ENCODE assay signal across 21 cellular contexts in genomic region chrX:13103111-13103913, GRCh38. TPM values are rescaled to one million over a fixed set of nuclear protein-coding genes. Genes with fewer than 3 reads are reported as not detected.
A peak's percentile ranks its signal among the peaks of the same experiment; 100 is the strongest.
DNase-seq lines count a peak whose midpoint lies in the region; ATAC-seq and TF ChIP-seq lines count a peak whose summit lies in the region.
"Had no signal": no experiment of that assay in that cellular context is flagged by ENCODE, and none has a peak within 500 bp of the region (broad histone marks: within the 10 kb centered on the region; RNA-seq: fewer than 3 reads in every experiment).

No MANE protein-coding gene starts in this region.

- H3K79me1 ChIP-seq in mesenchymal stem cell (replicated peaks; ENCODE audit: low read length, poor library complexity, severe bottlenecking) = no peaks in the 10 kb centered on the region

- no peak overlapping the region for H2AFZ ChIP-seq in mesenchymal stem cell (ENCODE audit: low read depth, low read length)

- H3K23ac ChIP-seq in mesenchymal stem cell (ENCODE audit: low read length in 2 of 2) = no peak overlapping the region

- no peaks in the 10 kb centered on the region for H3K36me3 ChIP-seq in mesenchymal stem cell (ENCODE audit: control insufficient read depth in 1 of 2, insufficient read depth in 2 of 2, low read depth in 1 of 2, low read length in 2 of 2)
- H3K36me3 ChIP-seq: stomach, uterus had no signal

- H3K4me3 Mint-ChIP-seq in CD4-positive, alpha-beta T cell = no peak overlapping the region
- no peak overlapping the region for H3K4me3 Mint-ChIP-seq in chondrocyte (ENCODE audit: unreplicated experiment)
- H3K4me3 Mint-ChIP-seq: naive thymus-derived CD8-positive, alpha-beta T cell had no signal

- intact Hi-C loops in CD4-positive, alpha-beta T cell (cut with DNase I, micrococcal nuclease) = no loop called here

- no peak overlapping the region for H2BK12ac ChIP-seq in mesenchymal stem cell (ENCODE audit: low read length in 2 of 2)

- TF ChIP-seq CTCF in CD4-positive, alpha-beta T cell (IDR thresholded peaks at IDR 0.05) = no peak
- no peak for TF ChIP-seq CTCF in chondrocyte (IDR thresholded peaks at IDR 0.05)

- in situ Hi-C loops in KBM-7 (cut with MboI; ENCODE audit: low pct_unique_long_range_greater_than_20kb, low sequenced_read_pairs) = no loop called here

- H4K8ac ChIP-seq in mesenchymal stem cell (ENCODE audit: low read length) = no peak overlapping the region

- H4K91ac ChIP-seq in mesenchymal stem cell (ENCODE audit: low read length) = no peak overlapping the region

- DNase-seq in CD4-positive, alpha-beta T cell = no peak
- DNase-seq in LHCN-M2 (ENCODE audit: low read depth) (peak; percentile 55), chondrocyte (ENCODE audit: low spot score) (no peak), mesenchymal stem cell (no peak), KBM-7 (no peak), mucosa of gallbladder (ENCODE audit: low spot score) (no peak)
- no peak for DNase-seq in activated CD4-positive, alpha-beta T cell treated with anti-CD3 and anti-CD28 coated beads, Interleukin-2, amount 50 U/mL, for 4 hours
- DNase-seq: activated CD4-positive, alpha-beta T cell treated with anti-CD3 and anti-CD28 coated beads for 48 hours; activated CD8-positive, alpha-beta memory T cell treated with anti-CD3 and anti-CD28 coated beads, Interleukin-2, amount 50 U/mL, for 48 hours; activated gamma-delta T cell treated with Interleukin-2 at 50 U/mL for 16 hours; naive thymus-derived CD8-positive, alpha-beta T cell; NCI-H1417; NCI-H2171; NCI-H774; posterior cingulate gyrus; stomach; SW 1271; uterus had no signal

- H2AK5ac ChIP-seq in mesenchymal stem cell (ENCODE audit: low read length, severe bottlenecking) = no peak overlapping the region

- H3K9ac ChIP-seq in mesenchymal stem cell (ENCODE audit: low read length) = peak overlapping the region; percentile 5

- no peak overlapping the region for H2BK5ac ChIP-seq in mesenchymal stem cell (ENCODE audit: low read depth, low read length, poor library complexity, severe bottlenecking)

- 99% methylated on average over 5 of the region's 7 CpGs for WGBS in mesenchymal stem cell

- no peak overlapping the region for H3K4ac ChIP-seq in mesenchymal stem cell (ENCODE audit: low read depth in 1 of 2, low read length in 2 of 2)

- H3K27me3 Mint-ChIP-seq in CD4-positive, alpha-beta T cell = no peaks in the 10 kb centered on the region
- H3K27me3 Mint-ChIP-seq in chondrocyte (ENCODE audit: low read depth) = no peaks in the 10 kb centered on the region
- H3K27me3 Mint-ChIP-seq: naive thymus-derived CD8-positive, alpha-beta T cell had no signal

- H2BK15ac ChIP-seq in mesenchymal stem cell (ENCODE audit: low read depth, poor library complexity, severe bottlenecking) = no peak overlapping the region

- H3K27me3 ChIP-seq in CD4-positive, alpha-beta T cell (ENCODE audit: control insufficient read depth, insufficient read depth, low read length) = no peaks in the 10 kb centered on the region
- H3K27me3 ChIP-seq in mesenchymal stem cell (ENCODE audit: control insufficient read depth in 1 of 2, insufficient read depth in 1 of 2, low read length in 2 of 2) = no peaks in the 10 kb centered on the region
- H3K27me3 ChIP-seq: stomach, uterus had no signal

- no peak overlapping the region for H3K27ac ChIP-seq in CD4-positive, alpha-beta T cell (ENCODE audit: low read depth, low read length)
- no peak overlapping the region for H3K27ac ChIP-seq in mesenchymal stem cell (ENCODE audit: low read length, poor library complexity, severe bottlenecking)

- peaks cover 46% of the 10 kb centered on the region for H3K4me1 Mint-ChIP-seq in CD4-positive, alpha-beta T cell (ENCODE audit: low read depth)
- peaks cover 51% of the 10 kb centered on the region for H3K4me1 Mint-ChIP-seq in chondrocyte (ENCODE audit: low read depth)

- H3K4me3 ChIP-seq in mesenchymal stem cell (ENCODE audit: insufficient read depth in 1 of 2, low read depth in 1 of 2, low read length in 2 of 2) = no peak overlapping the region
- H3K4me3 ChIP-seq: lung, stomach, uterus had no signal

- peak overlapping the region; percentile 44 for H3K27ac Mint-ChIP-seq in CD4-positive, alpha-beta T cell
- H3K27ac Mint-ChIP-seq in chondrocyte (ENCODE audit: unreplicated experiment) = peak overlapping the region; percentile 20

- no peaks in the 10 kb centered on the region for H3K9me3 Mint-ChIP-seq in CD4-positive, alpha-beta T cell
- H3K9me3 Mint-ChIP-seq in chondrocyte (ENCODE audit: low read depth) = peaks cover 8% of the 10 kb centered on the region

- no peak overlapping the region for H3K18ac ChIP-seq in mesenchymal stem cell (ENCODE audit: low read depth in 1 of 2, low read length in 2 of 2)

- H2BK120ac ChIP-seq in mesenchymal stem cell (ENCODE audit: low read depth, low read length) = no peak overlapping the region

- H3K4me2 ChIP-seq in mesenchymal stem cell (ENCODE audit: low read length, poor library complexity, severe bottlenecking) = no peak overlapping the region

- CTCF ChIA-PET in CD4-positive, alpha-beta T cell (lab: Charles Lee) = no interaction called here

- no peaks in the 10 kb centered on the region for H3K9me3 ChIP-seq in CD4-positive, alpha-beta T cell (ENCODE audit: control insufficient read depth, low read length)
- H3K9me3 ChIP-seq in mesenchymal stem cell (ENCODE audit: control insufficient read depth, low read length) = no peaks in the 10 kb centered on the region
- H3K9me3 ChIP-seq: stomach, uterus had no signal

- ATAC-seq in CD4-positive, alpha-beta T cell (ENCODE audit: poor library complexity) = no peak
- ATAC-seq in GM18517 (IDR thresholded peaks at IDR 0.05; ENCODE audit: unreplicated experiment) = no peak
- ATAC-seq: naive thymus-derived CD8-positive, alpha-beta T cell had no signal

- no peaks in the 10 kb centered on the region for H3K36me3 Mint-ChIP-seq in CD4-positive, alpha-beta T cell (ENCODE audit: low read depth)
- H3K36me3 Mint-ChIP-seq in chondrocyte (ENCODE audit: low read depth) = no peaks in the 10 kb centered on the region
- H3K36me3 Mint-ChIP-seq: naive thymus-derived CD8-positive, alpha-beta T cell had no signal

- POLR2A ChIA-PET in CD4-positive, alpha-beta T cell (lab: Charles Lee) = no interaction called here

- no peaks in the 10 kb centered on the region for H3K4me1 ChIP-seq in mesenchymal stem cell (ENCODE audit: control insufficient read depth, insufficient read depth, low read depth, low read length)

- H3K14ac ChIP-seq in mesenchymal stem cell (ENCODE audit: low read length in 2 of 2) = no peak overlapping the region

RNA-seq across cellular contexts. Expression of gene FAM9C, which starts 58.9 kb away (rescaled TPM):
- not detected for total RNA-seq in CD4-positive, alpha-beta T cell
- total RNA-seq in LHCN-M2 (2014; rRNA removed) (not detected in 2 replicates), chondrocyte (not detected in 3 replicates), mucosa of gallbladder (not detected)
- polyA plus RNA-seq in LHCN-M2 (2012) = not detected
- 0.07 TPM for polyA plus RNA-seq in mesenchymal stem cell (2013, experiment 1 of 2)
- 0.04 TPM for polyA plus RNA-seq in mesenchymal stem cell (2013, experiment 2 of 2)
- total RNA-seq: HT1080; naive thymus-derived CD8-positive, alpha-beta T cell had no signal
- polyA plus RNA-seq: naive thymus-derived CD8-positive, alpha-beta T cell had no signal
